Comparison of ENCODE assay signal across 8 cellular contexts in genomic region chr1:153944822-153945117, GRCh38. TPM values are rescaled to one million over a fixed set of nuclear protein-coding genes. Genes with fewer than 3 reads are reported as not detected.
DNase-seq lines count a peak whose midpoint lies in the region; ATAC-seq and TF ChIP-seq lines count a peak whose summit lies in the region.

No MANE protein-coding gene starts in this region.

- H3K27me3 ChIP-seq in heart left ventricle: no peaks in the 10 kb centered on the region
- H3K27me3 ChIP-seq in ascending aorta: no peaks in the 10 kb centered on the region
- no peaks in the 10 kb centered on the region for H3K27me3 ChIP-seq in mononuclear cell (ENCODE audit: insufficient read depth, low read length)
- no peaks in the 10 kb centered on the region for H3K27me3 ChIP-seq in upper lobe of right lung

- peaks cover 0 to 69% (median 57%) of the 10 kb centered on the region in 9 donors for H3K36me3 ChIP-seq in heart left ventricle
- peaks cover 51 to 53% of the 10 kb centered on the region in 2 donors for H3K36me3 ChIP-seq in ascending aorta
- peaks cover 58% of the 10 kb centered on the region for H3K36me3 ChIP-seq in upper lobe of right lung

- no peak for TF ChIP-seq POLR2A in heart left ventricle (IDR thresholded peaks at IDR 0.05)

- H3K9me3 ChIP-seq in heart left ventricle (no peaks in the 10 kb centered on the region), ascending aorta (no peaks in the 10 kb centered on the region), mononuclear cell (ENCODE audit: low read depth, low read length) (no peaks in the 10 kb centered on the region), upper lobe of right lung (no peaks in the 10 kb centered on the region)

- 59 to 75% (median 66%) methylated on average over 3 of the region's 3 CpGs for WGBS in heart left ventricle, 4 donors

- H3K4me3 ChIP-seq in heart left ventricle (peak overlapping the region in 11 of 12 donors; percentile 6 to 100 (median 89)), ascending aorta (peak overlapping the region; percentile 93 to 99), mononuclear cell (ENCODE audit: low read length) (peak overlapping the region; percentile 58), upper lobe of right lung (peak overlapping the region; percentile 78)

- H3K27ac ChIP-seq in heart left ventricle (peak overlapping the region; percentile 97 to 100 (median 100)), ascending aorta (peak overlapping the region; percentile 89 to 98), upper lobe of right lung (peak overlapping the region; percentile 95)

- DNase-seq in heart left ventricle (no peak), left cardiac atrium (no peak), ascending aorta (ENCODE audit: low spot score in 2 of 2) (no peak), upper lobe of right lung (no peak), NCI-H446 treated with DMSO at 0.1 percent for 48 hours (lab: John Stamatoyannopoulos, UW) (no peak)
- no peak for DNase-seq in stimulated activated CD4-positive, alpha-beta T cell treated with anti-CD3 and anti-CD28 coated beads, Interleukin-1b, Interleukin-23, amount 100 ng/mL, for 48 hours

- H3K4me1 ChIP-seq in heart left ventricle (peaks cover 0 to 43% (median 29%) of the 10 kb centered on the region in 12 donors), ascending aorta (peaks cover 4 to 9% of the 10 kb centered on the region in 2 donors), mononuclear cell (ENCODE audit: insufficient read depth, low read length) (peaks cover 52% of the 10 kb centered on the region), upper lobe of right lung (peaks cover 23% of the 10 kb centered on the region)

- intact Hi-C loops in heart left ventricle (cut with DNase I): loop anchor here in 8 of 10 donors (1.0 to 10.0 kb wide), 8 partner anchors 12 to 267 kb away; partner anchors contain the start of genes GATAD2B (in 1 of the 8), NPR1 (in 1 of the 8) and RAB13 (in 1 of the 8)
- intact Hi-C loops in left cardiac atrium (cut with DNase I): loop anchor here in 1 of 2 donors (10.0 kb wide), 1 partner anchor 150 kb away; no protein-coding TSS in a partner anchor
- intact Hi-C loops in ascending aorta (cut with DNase I): loop anchor here (1.0 to 5.0 kb wide), 3 partner anchors 21 to 457 kb away; no protein-coding TSS in a partner anchor
- intact Hi-C loops in upper lobe of right lung (cut with DNase I): no loop called here

- no peak for ATAC-seq in heart left ventricle
- ATAC-seq in left cardiac atrium: no peak
- no peak for ATAC-seq in upper lobe of right lung
- no peak for ATAC-seq in GM21717 (IDR thresholded peaks at IDR 0.05; ENCODE audit: unreplicated experiment)

- no peak for TF ChIP-seq CTCF in heart left ventricle (IDR thresholded peaks at IDR 0.05)
- TF ChIP-seq CTCF in ascending aorta (IDR thresholded peaks at IDR 0.05): no peak
- no peak for TF ChIP-seq CTCF in upper lobe of right lung (IDR thresholded peaks at IDR 0.05)

RNA-seq across cellular contexts. Expression of gene DENND4B, which starts 1.7 kb away (rescaled TPM):
- 10 to 100 TPM; 30.5 to 60.7 (median 40.8) TPM for total RNA-seq in heart left ventricle
- polyA plus RNA-seq in heart left ventricle: 10 to 100 TPM; 36.7 to 41.5 TPM
- 10 to 100 TPM; 41.5 to 49.5 TPM for total RNA-seq in left cardiac atrium
- total RNA-seq in ascending aorta: 80.0 TPM
- 37.3 TPM for total RNA-seq in mononuclear cell
- 83.7 TPM for total RNA-seq in upper lobe of right lung

RNA-seq across cellular contexts. Expression of gene CRTC2, which starts 13.6 kb away (rescaled TPM):
- total RNA-seq in heart left ventricle (10 to 100 TPM; 11.0 to 27.8 (median 18.8) TPM), left cardiac atrium (10 to 100 TPM; 17.3 to 19.6 TPM), ascending aorta (10.1 TPM), mononuclear cell (31.2 TPM), upper lobe of right lung (52.7 TPM)
- 10 to 100 TPM; 21.4 to 25.4 TPM for polyA plus RNA-seq in heart left ventricle

RNA-seq across cellular contexts. Expression of gene SLC39A1, which starts 18.6 kb away (rescaled TPM):
- total RNA-seq in heart left ventricle (10 to 100 TPM; 31.6 to 83.9 (median 48.4) TPM), left cardiac atrium (10 to 100 TPM; 63.2 to 77.6 TPM), ascending aorta (86.3 TPM), mononuclear cell (15.8 TPM), upper lobe of right lung (120 TPM)
- polyA plus RNA-seq in heart left ventricle: 100 to 1,000 TPM in 1 of 2 donors, 10 to 100 TPM in 1; 32.5 to 163 TPM

RNA-seq across cellular contexts. Expression of gene GATAD2B, which starts 22.0 kb away (rescaled TPM):
- total RNA-seq in heart left ventricle (10 to 100 TPM; 18.1 to 53.9 (median 46.2) TPM), left cardiac atrium (10 to 100 TPM; 29.0 to 39.5 TPM), ascending aorta (9.5 TPM), mononuclear cell (15.5 TPM), upper lobe of right lung (55.1 TPM)
- 1 to 10 TPM; 5.6 to 8.8 TPM for polyA plus RNA-seq in heart left ventricle

RNA-seq across cellular contexts. Expression of gene CREB3L4, which starts 22.9 kb away (rescaled TPM):
- 1 to 10 TPM; 2.5 to 7.2 (median 4.5) TPM for total RNA-seq in heart left ventricle
- 1 to 10 TPM; 4.8 to 5.7 TPM for polyA plus RNA-seq in heart left ventricle
- total RNA-seq in left cardiac atrium: 1 to 10 TPM; 3.4 to 5.7 TPM
- 6.3 TPM for total RNA-seq in ascending aorta
- total RNA-seq in mononuclear cell: 2.4 TPM
- 10.5 TPM for total RNA-seq in upper lobe of right lung
